In genomic region chr1:8866173-8866791, GRCh38 we compare ENCODE assay signal across 1 cellular context.
TF ChIP-seq lines count a peak whose summit lies in the region.

No MANE protein-coding gene starts in this region.

TF ChIP-seq in HepG2, 621 proteins besides CTCF, POLR2A, EP300 and RAD21:
- TF ChIP-seq PHF20 (CRISPR knock-in tag; IDR thresholded peaks at IDR 0.05) = no peak
- 0 out of 2 replicates have a peak, but pooled peaks have one; percentile 8 for TF ChIP-seq MED1 (CRISPR knock-in tag; IDR thresholded peaks at IDR 0.05)
- peak; percentile 82 for TF ChIP-seq ZBTB33 (CRISPR knock-in tag; IDR thresholded peaks at IDR 0.05)
- no peak for TF ChIP-seq ZBTB34 (CRISPR knock-in tag; IDR thresholded peaks at IDR 0.05)
- TF ChIP-seq TBX2 (CRISPR knock-in tag; IDR thresholded peaks at IDR 0.05; ENCODE audit: borderline replicate concordance) = peak; percentile 46; the same call in 1 of the 2 replicates
- TF ChIP-seq POLR2AphosphoS5 (IDR thresholded peaks at IDR 0.05; ENCODE audit: low read depth, low read length) = peak; percentile 38
- 0 out of 2 replicates have a peak, but pooled peaks have one; percentile 65 for TF ChIP-seq ZNF589 (CRISPR knock-in tag; conservative IDR thresholded peaks at IDR 0.05)
- TF ChIP-seq ATF4 (CRISPR knock-in tag; IDR thresholded peaks at IDR 0.05) = no peak
- peak; percentile 42; the same call in 1 of the 2 replicates for TF ChIP-seq E2F1 (CRISPR knock-in tag; IDR thresholded peaks at IDR 0.05)
- TF ChIP-seq REL (CRISPR knock-in tag; conservative IDR thresholded peaks at IDR 0.05) = no peak
- TF ChIP-seq ZNF737 (CRISPR knock-in tag; IDR thresholded peaks at IDR 0.05; ENCODE audit: borderline replicate concordance) = no peak
- TF ChIP-seq ZNF232 (CRISPR knock-in tag; IDR thresholded peaks at IDR 0.05; ENCODE audit: borderline replicate concordance) = 0 out of 2 replicates have a peak, but pooled peaks have one; percentile 15
- TF ChIP-seq MXI1 (IDR thresholded peaks at IDR 0.05; ENCODE audit: borderline replicate concordance, low read depth, low read length) = no peak
- 0 out of 2 replicates have a peak, but pooled peaks have one; percentile 20 for TF ChIP-seq RFXAP (CRISPR knock-in tag; IDR thresholded peaks at IDR 0.05; ENCODE audit: borderline replicate concordance)
- no peak; the same call in 1 of the 2 replicates for TF ChIP-seq GMEB1 (CRISPR knock-in tag; IDR thresholded peaks at IDR 0.05; ENCODE audit: borderline replicate concordance)
- no peak for TF ChIP-seq DNMT1 (CRISPR knock-in tag; IDR thresholded peaks at IDR 0.05)
- TF ChIP-seq BRCA1 (CRISPR knock-in tag; IDR thresholded peaks at IDR 0.05) = peak; percentile 61; the same call in 1 of the 2 replicates
- TF ChIP-seq NCOA1 (CRISPR knock-in tag; IDR thresholded peaks at IDR 0.05) = no peak
- TF ChIP-seq ZBTB38 (CRISPR knock-in tag; IDR thresholded peaks at IDR 0.05) = peak; percentile 40; the same call in 1 of the 2 replicates
- no peak for TF ChIP-seq ZKSCAN8 (CRISPR knock-in tag; IDR thresholded peaks at IDR 0.05; ENCODE audit: borderline replicate concordance)
- TF ChIP-seq AGO2 (optimal IDR thresholded peaks at IDR 0.05; ENCODE audit: low read depth, low read length) = peak; percentile 47
- no peak for TF ChIP-seq ZNF749 (CRISPR knock-in tag; IDR thresholded peaks at IDR 0.05; ENCODE audit: borderline replicate concordance)
- 0 out of 2 replicates have a peak, but pooled peaks have one; percentile 7 for TF ChIP-seq RXRA (CRISPR knock-in tag; IDR thresholded peaks at IDR 0.05)
- TF ChIP-seq TIGD3 (CRISPR knock-in tag; IDR thresholded peaks at IDR 0.05; ENCODE audit: borderline replicate concordance) = no peak
- TF ChIP-seq SP2 (CRISPR knock-in tag; IDR thresholded peaks at IDR 0.05) = no peak
- peak; percentile 46; the same call in 1 of the 2 replicates for TF ChIP-seq AKAP8 (CRISPR knock-in tag; IDR thresholded peaks at IDR 0.05)
- TF ChIP-seq NFIC (IDR thresholded peaks at IDR 0.05; ENCODE audit: low read length) = no peak
- no peak for TF ChIP-seq ZKSCAN1 (IDR thresholded peaks at IDR 0.05; ENCODE audit: low read length)
- TF ChIP-seq RBFOX2 (IDR thresholded peaks at IDR 0.05; ENCODE audit: low read depth, low read length) = 0 out of 2 replicates have a peak, but pooled peaks have one; percentile 1
- TF ChIP-seq ZNF276 (CRISPR knock-in tag; IDR thresholded peaks at IDR 0.05; ENCODE audit: low read depth) = no peak
- TF ChIP-seq ZNF597 (CRISPR knock-in tag; IDR thresholded peaks at IDR 0.05) = 0 out of 2 replicates have a peak, but pooled peaks have one; percentile 9
- peak; percentile 56 for TF ChIP-seq POLR2G (IDR thresholded peaks at IDR 0.05; ENCODE audit: low read depth, low read length)
- TF ChIP-seq ZNF761 (CRISPR knock-in tag; conservative IDR thresholded peaks at IDR 0.05) = no peak
- no peak for TF ChIP-seq MTA3 (CRISPR knock-in tag; IDR thresholded peaks at IDR 0.05)
- TF ChIP-seq HOXA9 (CRISPR knock-in tag; IDR thresholded peaks at IDR 0.05; ENCODE audit: borderline replicate concordance) = no peak
- peak; percentile 23 for TF ChIP-seq RBM22 (optimal IDR thresholded peaks at IDR 0.05; ENCODE audit: low read length)
- no peak for TF ChIP-seq JARID2 (CRISPR knock-in tag; IDR thresholded peaks at IDR 0.05; ENCODE audit: insufficient replicate concordance)
- no peak for TF ChIP-seq ARHGAP35 (CRISPR knock-in tag; IDR thresholded peaks at IDR 0.05; ENCODE audit: borderline replicate concordance)
- TF ChIP-seq ZNF282 (IDR thresholded peaks at IDR 0.05; ENCODE audit: partially characterized antibody) = no peak
- 0 out of 2 replicates have a peak, but pooled peaks have one; percentile 26 for TF ChIP-seq WIZ (CRISPR knock-in tag; IDR thresholded peaks at IDR 0.05)
- TF ChIP-seq HDAC1 (CRISPR knock-in tag; IDR thresholded peaks at IDR 0.05) = no peak
